13 cellular contexts compared by ENCODE assay signal in the genomic region with DNA sequence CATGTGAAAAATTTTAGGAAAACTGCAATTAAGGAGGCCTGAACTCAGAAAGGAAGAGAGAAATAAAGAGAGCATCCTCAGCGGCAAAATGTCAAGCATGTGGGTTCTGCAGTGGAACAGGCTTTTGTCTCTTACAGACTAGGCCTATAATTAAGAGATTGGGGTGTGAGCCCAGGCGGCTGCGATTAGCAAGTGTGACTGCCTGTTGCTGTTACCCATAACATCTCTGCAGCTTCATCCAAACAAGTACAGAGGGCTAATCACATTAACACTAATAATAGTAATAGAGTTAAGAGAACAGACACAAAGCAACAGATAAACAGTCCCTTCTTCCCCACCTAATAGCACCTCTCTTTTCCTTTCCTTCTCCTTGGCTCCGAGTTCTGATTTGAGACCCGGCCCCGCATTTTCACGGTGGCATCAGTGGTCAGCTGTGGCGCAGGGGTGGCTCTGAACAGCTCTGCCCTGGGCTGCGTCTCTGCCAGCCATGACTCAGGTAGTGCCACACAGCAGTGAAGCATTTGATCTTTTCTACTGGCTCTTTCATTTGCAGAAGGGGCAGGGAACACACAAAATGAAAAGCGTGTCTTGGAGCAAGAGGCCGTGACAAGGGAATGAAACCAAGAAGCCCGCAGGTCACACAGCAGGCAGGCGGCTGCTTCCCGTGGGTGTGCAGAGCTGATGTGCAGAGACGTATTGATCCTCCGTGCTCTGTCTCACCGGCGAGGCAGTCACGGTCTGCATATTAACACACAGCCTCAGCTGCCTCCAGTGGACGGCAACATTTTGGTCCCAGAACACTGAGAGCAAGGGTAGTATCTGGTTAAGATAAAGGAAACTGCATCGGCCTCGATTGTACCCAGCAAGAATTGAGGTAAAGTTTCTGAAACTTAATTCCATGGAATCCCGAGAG.
A peak's percentile ranks its signal among the peaks of the same experiment; 100 is the strongest.
DNase-seq lines count a peak whose midpoint lies in the region; ATAC-seq and TF ChIP-seq lines count a peak whose summit lies in the region.
"Had no signal": no experiment of that assay in that cellular context is flagged by ENCODE, and none has a peak within 500 bp of the region (broad histone marks: within the 10 kb centered on the region; RNA-seq: fewer than 3 reads in every experiment).

No MANE protein-coding gene starts in this region.

- H3K36me3 ChIP-seq in kidney epithelial cell (ENCODE audit: control insufficient read depth, insufficient read depth, low read length): no peaks in the 10 kb centered on the region
- H3K36me3 ChIP-seq: gastroesophageal sphincter, neutrophil, thoracic aorta had no signal

- peaks cover 7% of the 10 kb centered on the region for H3K4me1 Mint-ChIP-seq in activated CD8-positive, alpha-beta memory T cell treated with anti-CD3 and anti-CD28 coated beads, Interleukin-2, amount 10 ng/mL, durations not matched to agents 7 days and 5 days

- TF ChIP-seq CTCF in astrocyte of the spinal cord (IDR thresholded peaks at IDR 0.05; ENCODE audit: low read depth, low read length): no peak
- TF ChIP-seq CTCF in kidney epithelial cell (IDR thresholded peaks at IDR 0.05; ENCODE audit: insufficient read depth, low read length, poor library complexity, severe bottlenecking): peak; percentile 14

- ATAC-seq in activated CD8-positive, alpha-beta memory T cell treated with anti-CD3 and anti-CD28 coated beads, Interleukin-2, amount 10 ng/mL, durations not matched to agents 7 days and 5 days: no peak
- no peak for ATAC-seq in HG03378 (IDR thresholded peaks at IDR 0.05; ENCODE audit: unreplicated experiment)
- ATAC-seq: activated CD8-positive, alpha-beta T cell treated with anti-CD3 and anti-CD28 coated beads for 36 hours; gastroesophageal sphincter had no signal

- H3K9me3 Mint-ChIP-seq in activated CD8-positive, alpha-beta memory T cell treated with anti-CD3 and anti-CD28 coated beads, Interleukin-2, amount 10 ng/mL, durations not matched to agents 7 days and 5 days (ENCODE audit: low read depth): no peaks in the 10 kb centered on the region
- H3K9me3 Mint-ChIP-seq: activated CD8-positive, alpha-beta T cell treated with anti-CD3 and anti-CD28 coated beads for 36 hours had no signal

- in situ Hi-C loops in astrocyte of the spinal cord (cut with HindIII; ENCODE audit: low sequenced_read_pairs): no loop called here

- CTCF ChIA-PET in activated CD8-positive, alpha-beta memory T cell treated with anti-CD3 and anti-CD28 coated beads, Interleukin-2, amount 10 ng/mL, durations not matched to agents 7 days and 5 days (lab: Charles Lee): no interaction called here

- H3K4me3 ChIP-seq in astrocyte of the spinal cord (ENCODE audit: low read depth, low read length) (no peak overlapping the region), kidney epithelial cell (ENCODE audit: low read depth, low read length) (no peak overlapping the region)
- H3K4me3 ChIP-seq: gastroesophageal sphincter, thoracic aorta had no signal

- H3K27me3 ChIP-seq in kidney epithelial cell (ENCODE audit: control insufficient read depth, insufficient read depth, low read length): no peaks in the 10 kb centered on the region
- H3K27me3 ChIP-seq: gastroesophageal sphincter, neutrophil had no signal

- peak; percentile 31 for DNase-seq in NCI-H2227 treated with DMSO at 0.1 percent for 48 hours (lab: John Stamatoyannopoulos, UW)
- peak; percentile 10 for DNase-seq in astrocyte of the spinal cord (ENCODE audit: low read depth, low spot score)
- no peak for DNase-seq in kidney epithelial cell (ENCODE audit: low read depth)
- DNase-seq in retina: peak; percentile 56
- no peak for DNase-seq in activated CD8-positive, alpha-beta memory T cell treated with anti-CD3 and anti-CD28 coated beads, Interleukin-2, amount 10 ng/mL, durations not matched to agents 7 days and 5 days
- no peak for DNase-seq in Ammon's horn (ENCODE audit: low spot score)
- DNase-seq: activated CD8-positive, alpha-beta T cell treated with anti-CD3 and anti-CD28 coated beads for 36 hours; DMS 273 treated with DMSO at 0.1 percent for 48 hours; NCI-H774 had no signal

- H3K27me3 Mint-ChIP-seq in activated CD8-positive, alpha-beta memory T cell treated with anti-CD3 and anti-CD28 coated beads, Interleukin-2, amount 10 ng/mL, durations not matched to agents 7 days and 5 days: no peaks in the 10 kb centered on the region
- H3K27me3 Mint-ChIP-seq: activated CD8-positive, alpha-beta T cell treated with anti-CD3 and anti-CD28 coated beads for 36 hours had no signal

- H3K36me3 Mint-ChIP-seq in activated CD8-positive, alpha-beta memory T cell treated with anti-CD3 and anti-CD28 coated beads, Interleukin-2, amount 10 ng/mL, durations not matched to agents 7 days and 5 days: no peaks in the 10 kb centered on the region

- H3K27ac Mint-ChIP-seq in activated CD8-positive, alpha-beta memory T cell treated with anti-CD3 and anti-CD28 coated beads, Interleukin-2, amount 10 ng/mL, durations not matched to agents 7 days and 5 days: no peak overlapping the region
- H3K27ac Mint-ChIP-seq: activated CD8-positive, alpha-beta T cell treated with anti-CD3 and anti-CD28 coated beads for 36 hours had no signal

- H3K4me3 Mint-ChIP-seq in activated CD8-positive, alpha-beta memory T cell treated with anti-CD3 and anti-CD28 coated beads, Interleukin-2, amount 10 ng/mL, durations not matched to agents 7 days and 5 days: no peak overlapping the region
- H3K4me3 Mint-ChIP-seq: activated CD8-positive, alpha-beta T cell treated with anti-CD3 and anti-CD28 coated beads for 36 hours had no signal

Comparison
In these comparisons a context has a peak if more than half of its experiments do, and no peak if none do; other contexts are left out.
1. DNase-seq: peak in NCI-H2227 treated with DMSO at 0.1 percent for 48 hours (single experiment), astrocyte of the spinal cord (single experiment) and retina (single experiment); none in kidney epithelial cell (single experiment), activated CD8-positive, alpha-beta memory T cell treated with anti-CD3 and anti-CD28 coated beads, Interleukin-2, amount 10 ng/mL, durations not matched to agents 7 days and 5 days (single experiment) and Ammon's horn (single experiment).